Comparison of ENCODE assay signal across 20 cellular contexts in genomic region chr13:111664060-111664459, GRCh38.
A peak's percentile ranks its signal among the peaks of the same experiment; 100 is the strongest.
DNase-seq lines count a peak whose midpoint lies in the region; ATAC-seq, FAIRE-seq and TF ChIP-seq lines count a peak whose summit lies in the region.
"Had no signal": no experiment of that assay in that cellular context is flagged by ENCODE, and none has a peak within 500 bp of the region (broad histone marks: within the 10 kb centered on the region; RNA-seq: fewer than 3 reads in every experiment).

No MANE protein-coding gene starts in this region.

- H3K4me3 Mint-ChIP-seq in T-cell = no peak overlapping the region
- H3K4me3 Mint-ChIP-seq: CD8-positive, alpha-beta T cell had no signal

- H3K27ac ChIP-seq in H1 (ENCODE audit: low read depth, low read length) = no peak overlapping the region
- H3K27ac ChIP-seq: GM23248, PC-9 had no signal

- peaks cover 0 to 8% (median 4%) of the 10 kb centered on the region in 4 experiments; a peak in 3 of 7 replicates for H3K4me1 ChIP-seq in H1 (replicated peaks in 1 of 4; ENCODE audit: control insufficient read depth in 3 of 4, insufficient read depth in 4 of 4, low read length in 3 of 4)
- H3K4me1 ChIP-seq in mucosa of descending colon (ENCODE audit: low read depth) = no peaks in the 10 kb centered on the region

- no peaks in the 10 kb centered on the region for H3K9me3 Mint-ChIP-seq in T-cell
- H3K9me3 Mint-ChIP-seq: CD8-positive, alpha-beta T cell had no signal

- H3K4me2 ChIP-seq in H1 (ENCODE audit: insufficient read depth in 1 of 2, low read depth in 2 of 2, low read length in 2 of 2) = no peak overlapping the region
- H3K4me2 ChIP-seq: PC-9 had no signal

- H3K79me2 ChIP-seq in H1 (ENCODE audit: control insufficient read depth in 1 of 2, insufficient read depth in 2 of 2, low read length in 2 of 2) = no peaks in the 10 kb centered on the region

- no peak for TF ChIP-seq RAD21 in H1 (IDR thresholded peaks at IDR 0.05 in 1 of 2, conservative IDR thresholded peaks at IDR 0.05 in 1 of 2; ENCODE audit: low read depth in 2 of 2, low read length in 2 of 2)

- no peak overlapping the region for H2BK20ac ChIP-seq in H1 (ENCODE audit: low read length)

- TF ChIP-seq POLR2A in H1 (IDR thresholded peaks at IDR 0.05; ENCODE audit: control extremely low read depth in 1 of 2, low read depth in 2 of 2, low read length in 2 of 2) = no peak

- H3K27ac Mint-ChIP-seq in T-cell = no peak overlapping the region
- H3K27ac Mint-ChIP-seq: CD8-positive, alpha-beta T cell had no signal

- no peak overlapping the region for H3K56ac ChIP-seq in H1 (replicated peaks; ENCODE audit: insufficient read length, low read depth, low read length)

- H3K36me3 ChIP-seq in H1 (ENCODE audit: control insufficient read depth in 2 of 4, insufficient read depth in 4 of 4, low read length in 3 of 4) (no peaks in the 10 kb centered on the region; a peak in 1 of 8 replicates), mucosa of descending colon (ENCODE audit: low read depth) (no peaks in the 10 kb centered on the region)

- no peak overlapping the region for H3K9ac ChIP-seq in H1 (replicated peaks in 1 of 4; ENCODE audit: extremely low read depth in 1 of 4, low read depth in 3 of 4, low read length in 3 of 4)
- H3K9ac ChIP-seq: GM23248 had no signal

- CTCF ChIA-PET in H1 (lab: Charles Lee; ENCODE audit: partially characterized antibody) = interaction anchor here (0.6 kb wide), 1 partner anchor 260 kb away, joined by 3 read pairs; no protein-coding TSS in a partner anchor
- CTCF ChIA-PET in T-cell (lab: Charles Lee) = no interaction called here

- ATAC-seq in left cardiac atrium (peak; percentile 10 to 42), mucosa of descending colon (peak; percentile 14), T-cell (replicated peaks in 1 of 4) (no peak)
- ATAC-seq: CD8-positive, alpha-beta T cell had no signal

- no peak for TF ChIP-seq CTCF in H1 (IDR thresholded peaks at IDR 0.05; ENCODE audit: control extremely low read depth in 1 of 3, insufficient read depth in 1 of 3, low read depth in 1 of 3, low read length in 3 of 3)
- TF ChIP-seq CTCF in mucosa of descending colon (IDR thresholded peaks at IDR 0.05) = no peak

- H4K5ac ChIP-seq in H1 (ENCODE audit: insufficient read length, low read depth, low read length) = no peak overlapping the region

- peaks cover 0 to 4% of the 10 kb centered on the region in 2 experiments for H4K20me1 ChIP-seq in H1 (replicated peaks in 1 of 2; ENCODE audit: control insufficient read depth in 1 of 2, insufficient read depth in 2 of 2, low read length in 2 of 2)

- no peak overlapping the region for H3K18ac ChIP-seq in H1 (ENCODE audit: extremely low read depth, low read length)

- H3K4me3 ChIP-seq in H1 (ENCODE audit: extremely low read depth in 1 of 4, insufficient read depth in 2 of 4, low read depth in 3 of 4, low read length in 4 of 4) (no peak overlapping the region), mucosa of descending colon (no peak overlapping the region)
- H3K4me3 ChIP-seq: GM23248, PC-9 had no signal

- no peak overlapping the region for H2BK12ac ChIP-seq in H1 (ENCODE audit: low read depth, low read length)

- H2BK120ac ChIP-seq in H1 (replicated peaks; ENCODE audit: low read depth, low read length) = no peak overlapping the region

- H2AK5ac ChIP-seq in H1 (ENCODE audit: low read depth, low read length) = no peak overlapping the region

- H4K8ac ChIP-seq in H1 (ENCODE audit: extremely low read depth, insufficient read depth, low read length) = peak overlapping the region; percentile 35; the same call in 1 of the 2 replicates

- no peak overlapping the region for H2BK15ac ChIP-seq in H1 (ENCODE audit: low read length)

- TF ChIP-seq EP300 in H1 (IDR thresholded peaks at IDR 0.05; ENCODE audit: borderline replicate concordance in 1 of 2, low read depth in 2 of 2, low read length in 2 of 2) = no peak

- peaks cover 0 to 5% (median 3%) of the 10 kb centered on the region in 4 experiments; a peak in 2 of 7 replicates for H3K27me3 ChIP-seq in H1 (replicated peaks in 1 of 4; ENCODE audit: control insufficient read depth in 3 of 4, extremely low read depth in 1 of 4, insufficient read depth in 3 of 4, low read length in 3 of 4)

- POLR2A ChIA-PET in H1 (lab: Charles Lee; ENCODE audit: partially characterized antibody) (no interaction called here), T-cell (lab: Charles Lee) (no interaction called here)

- H3K23me2 ChIP-seq in H1 (ENCODE audit: low read depth, low read length) = peaks cover 3% of the 10 kb centered on the region

- no peak overlapping the region for H3K4ac ChIP-seq in H1 (replicated peaks; ENCODE audit: insufficient read length, low read depth, low read length)

- H3K9me3 ChIP-seq in H1 (ENCODE audit: insufficient read depth in 2 of 2, low read depth in 1 of 2, low read length in 1 of 2) = no peaks in the 10 kb centered on the region; a peak in 1 of 4 replicates
- no peaks in the 10 kb centered on the region for H3K9me3 ChIP-seq in mucosa of descending colon

- H4K91ac ChIP-seq in H1 (replicated peaks; ENCODE audit: insufficient read length, low read length) = no peak overlapping the region

- H3K27me3 Mint-ChIP-seq in T-cell = no peaks in the 10 kb centered on the region

- DNase-seq in H1 (ENCODE audit: low read depth in 1 of 2, low spot score in 2 of 2) (peak in 1 of 2 experiments; percentile 36), left cardiac atrium (no peak), mucosa of descending colon (no peak), T-cell (no peak), AG08396 (ENCODE audit: low spot score) (no peak), foreskin melanocyte (no peak)
- peak; percentile 9 for DNase-seq in stimulated activated CD8-positive, alpha-beta memory T cell treated with anti-CD3 and anti-CD28 coated beads, Interleukin-4, amount 100 ng/mL, for 48 hours
- DNase-seq: CD8-positive, alpha-beta T cell; DMS79 treated with DMSO at 0.1 percent for 48 hours; GDM1; GM23248; KBM-7; NCI-H1048; NCI-H1694 treated with DMSO at 0.1 percent for 48 hours; NCI-H446; PC-9; SHP77 had no signal

- H3K79me1 ChIP-seq in H1 (ENCODE audit: low read depth, low read length) = no peaks in the 10 kb centered on the region

- H2AFZ ChIP-seq in H1 (ENCODE audit: low read length) = no peak overlapping the region
- H2AFZ ChIP-seq: GM23248, PC-9 had no signal

- H3K4me1 Mint-ChIP-seq in T-cell = no peaks in the 10 kb centered on the region

- no peak for FAIRE-seq in H1 (lab: Jason Lieb, UNC)
- FAIRE-seq: D721Med, GM12892, GM19239 had no signal

- no peak overlapping the region for H3K23ac ChIP-seq in H1 (ENCODE audit: insufficient read length)

- 89% methylated on average over 8 of the region's 8 CpGs; no CpG with 5 or more reads in 1 of the 2 experiments for WGBS in H1 (ENCODE audit: extremely low coverage in 1 of 2, insufficient coverage in 1 of 2, insufficient read length in 1 of 2, insufficient replicate concordance in 2 of 2, low coverage in 1 of 2, low lambda C conversion rate in 2 of 2, missing lambda C conversion rate in 1 of 2), 2 experiments

- no peaks in the 10 kb centered on the region for H3K36me3 Mint-ChIP-seq in T-cell
- H3K36me3 Mint-ChIP-seq: CD8-positive, alpha-beta T cell had no signal

- no peak overlapping the region for H2BK5ac ChIP-seq in H1 (ENCODE audit: low read depth, low read length)

- intact Hi-C loops in left cardiac atrium (cut with DNase I) = no loop called here
- intact Hi-C loops in mucosa of descending colon (cut with DNase I, micrococcal nuclease) = no loop called here

- H3K14ac ChIP-seq in H1 (ENCODE audit: insufficient read length) = no peak overlapping the region

TF ChIP-seq in H1, 55 proteins besides CTCF, POLR2A, EP300 and RAD21:
- TF ChIP-seq SIRT6 (IDR thresholded peaks at IDR 0.05; ENCODE audit: low read length) (no peak), TAF1 (IDR thresholded peaks at IDR 0.05; ENCODE audit: low read depth, low read length) (no peak), CBX8 (IDR thresholded peaks at IDR 0.05; ENCODE audit: borderline replicate concordance, low read depth, low read length) (no peak), CEBPB (IDR thresholded peaks at IDR 0.05; ENCODE audit: low read depth, low read length) (no peak), JUND (IDR thresholded peaks at IDR 0.05; ENCODE audit: low read length) (no peak), BRCA1 (IDR thresholded peaks at IDR 0.05; ENCODE audit: low read depth, low read length) (no peak), SP2 (IDR thresholded peaks at IDR 0.05; ENCODE audit: low read length) (no peak), GTF2F1 (IDR thresholded peaks at IDR 0.05; ENCODE audit: borderline replicate concordance, low read depth, low read length) (no peak), MAX (IDR thresholded peaks at IDR 0.05) (no peak), USF2 (IDR thresholded peaks at IDR 0.05; ENCODE audit: low read length) (no peak), TAF7 (optimal IDR thresholded peaks at IDR 0.05; ENCODE audit: borderline replicate concordance, low read depth, low read length) (no peak), POLR2AphosphoS5 (IDR thresholded peaks at IDR 0.05; ENCODE audit: low read depth, low read length) (no peak), CHD1 (IDR thresholded peaks at IDR 0.05; ENCODE audit: low read depth, low read length) (no peak), HDAC2 (IDR thresholded peaks at IDR 0.05; ENCODE audit: borderline replicate concordance in 1 of 2, low read depth in 2 of 2, low read length in 2 of 2) (no peak)

Comparison
In these comparisons a context has a peak if more than half of its experiments do, and no peak if none do; other contexts are left out.
1. ATAC-seq: peak in left cardiac atrium (2 of 2) and mucosa of descending colon (single experiment); none in T-cell (0 of 4).